In genomic region chr18:54850598-54850997, GRCh38 we compare ENCODE assay signal across 38 cellular contexts. TPM values are rescaled to one million over a fixed set of nuclear protein-coding genes. Genes with fewer than 3 reads are reported as not detected.
"Had no signal": no experiment of that assay in that cellular context is flagged by ENCODE, and none has a peak within 500 bp of the region (broad histone marks: within the 10 kb centered on the region; RNA-seq: fewer than 3 reads in every experiment).

No MANE protein-coding gene starts in this region.

- H3K9me3 Mint-ChIP-seq: activated naive CD4-positive, alpha-beta T cell treated with anti-CD3 and anti-CD28 coated beads for 36 hours; activated naive CD4-positive, alpha-beta T cell treated with anti-CD3 and anti-CD28 coated beads, Interleukin-2, amount 10 ng/mL, durations not matched to agents 7 days and 5 days; activated naive CD4-positive, alpha-beta T cell treated with anti-CD3 and anti-CD28 coated beads, Interleukin-2, amount 50 U/mL, for 24 hours; activated naive CD4-positive, alpha-beta T cell treated with anti-CD3 and anti-CD28 coated beads, Interleukin-2, amount 50 U/mL, for 72 hours; activated naive CD8-positive, alpha-beta T cell treated with anti-CD3 and anti-CD28 coated beads for 36 hours; activated naive CD8-positive, alpha-beta T cell treated with anti-CD3 and anti-CD28 coated beads, Interleukin-2, amount 10 ng/mL, durations not matched to agents 7 days and 5 days; activated naive CD8-positive, alpha-beta T cell treated with anti-CD3 and anti-CD28 coated beads, Interleukin-2, amount 50 U/mL, for 24 hours; activated T-cell treated with anti-CD3 and anti-CD28 coated beads, Interleukin-2, amount 50 U/mL, for 24 hours; activated T-cell treated with anti-CD3 and anti-CD28 coated beads, Interleukin-2, amount 50 U/mL, for 4 hours; activated T-cell treated with anti-CD3 and anti-CD28 coated beads, Interleukin-2, amount 50 U/mL, for 72 hours; activated T-helper 1 cell treated with anti-CD3 and anti-CD28 coated beads, Interleukin-12 subunit alpha, Interleukin-12 subunit beta, Interleukin-2, Interleukin-4 antibody, amounts not matched to agents 30 ng/mL and 10 ng/mL and 1 ng/mL, durations not matched to agents 14 hours and 24 hours and 36 hours; activated T-helper 17 cell treated with anti-CD3 and anti-CD28 coated beads, Interleukin-2, amount 50 U/mL, for 72 hours; activated T-helper 2 cell treated with anti-CD3 and anti-CD28 coated beads, Interferon-gamma antibody, Interleukin-2, Interleukin-4, amounts not matched to agents 10 μg/mL and 5 μg/mL and 100 μg/mL, durations not matched to agents 14 hours and 24 hours and 36 hours; central memory CD8-positive, alpha-beta T cell had no signal

- H3K4me3 Mint-ChIP-seq: activated naive CD4-positive, alpha-beta T cell treated with anti-CD3 and anti-CD28 coated beads for 36 hours; activated naive CD4-positive, alpha-beta T cell treated with anti-CD3 and anti-CD28 coated beads, Interleukin-2, amount 10 ng/mL, durations not matched to agents 7 days and 5 days; activated naive CD4-positive, alpha-beta T cell treated with anti-CD3 and anti-CD28 coated beads, Interleukin-2, amount 50 U/mL, for 24 hours; activated naive CD8-positive, alpha-beta T cell; activated naive CD8-positive, alpha-beta T cell treated with anti-CD3 and anti-CD28 coated beads for 36 hours; activated naive CD8-positive, alpha-beta T cell treated with anti-CD3 and anti-CD28 coated beads, Interleukin-2, amount 10 ng/mL, durations not matched to agents 7 days and 5 days; activated naive CD8-positive, alpha-beta T cell treated with anti-CD3 and anti-CD28 coated beads, Interleukin-2, amount 50 U/mL, for 24 hours; activated T-cell treated with anti-CD3 and anti-CD28 coated beads, Interleukin-2, amount 50 U/mL, for 24 hours; activated T-cell treated with anti-CD3 and anti-CD28 coated beads, Interleukin-2, amount 50 U/mL, for 4 hours; activated T-cell treated with anti-CD3 and anti-CD28 coated beads, Interleukin-2, amount 50 U/mL, for 72 hours; activated T-helper 1 cell treated with anti-CD3 and anti-CD28 coated beads, Interleukin-12 subunit alpha, Interleukin-12 subunit beta, Interleukin-2, Interleukin-4 antibody, amounts not matched to agents 30 ng/mL and 10 ng/mL and 1 ng/mL, durations not matched to agents 14 hours and 24 hours and 36 hours; activated T-helper 17 cell treated with anti-CD3 and anti-CD28 coated beads, Interleukin-2, amount 50 U/mL, for 72 hours; brain; central memory CD8-positive, alpha-beta T cell had no signal

- H3K27ac ChIP-seq: adrenal gland, ascending aorta, body of pancreas, brain microvascular endothelial cell, breast epithelium, cardiac muscle cell had no signal

- H3K27me3 Mint-ChIP-seq: activated naive CD4-positive, alpha-beta T cell treated with anti-CD3 and anti-CD28 coated beads, Interleukin-2, amount 10 ng/mL, durations not matched to agents 7 days and 5 days; activated naive CD4-positive, alpha-beta T cell treated with anti-CD3 and anti-CD28 coated beads, Interleukin-2, amount 50 U/mL, for 24 hours; activated naive CD8-positive, alpha-beta T cell; activated naive CD8-positive, alpha-beta T cell treated with anti-CD3 and anti-CD28 coated beads for 36 hours; activated naive CD8-positive, alpha-beta T cell treated with anti-CD3 and anti-CD28 coated beads, Interleukin-2, amount 50 U/mL, for 24 hours; activated T-cell treated with anti-CD3 and anti-CD28 coated beads, Interleukin-2, amount 50 U/mL, for 24 hours; activated T-helper 17 cell treated with anti-CD3 and anti-CD28 coated beads, Interleukin-2, amount 50 U/mL, for 72 hours; brain; central memory CD8-positive, alpha-beta T cell had no signal

- H3K4me3 ChIP-seq: adrenal gland, ascending aorta, body of pancreas, breast epithelium, cardiac muscle cell had no signal

- H3K36me3 ChIP-seq: adrenal gland, ascending aorta, brain microvascular endothelial cell, breast epithelium, cardiac muscle cell had no signal

- H3K36me3 Mint-ChIP-seq: activated naive CD4-positive, alpha-beta T cell treated with anti-CD3 and anti-CD28 coated beads, Interleukin-2, amount 10 ng/mL, durations not matched to agents 7 days and 5 days; activated naive CD4-positive, alpha-beta T cell treated with anti-CD3 and anti-CD28 coated beads, Interleukin-2, amount 50 U/mL, for 24 hours; activated naive CD4-positive, alpha-beta T cell treated with anti-CD3 and anti-CD28 coated beads, Interleukin-2, amount 50 U/mL, for 72 hours; activated naive CD8-positive, alpha-beta T cell; activated naive CD8-positive, alpha-beta T cell treated with anti-CD3 and anti-CD28 coated beads for 36 hours; activated naive CD8-positive, alpha-beta T cell treated with anti-CD3 and anti-CD28 coated beads, Interleukin-2, amount 10 ng/mL, durations not matched to agents 7 days and 5 days; brain had no signal

- H3K4me1 ChIP-seq: adrenal gland, ascending aorta, body of pancreas, breast epithelium had no signal

- H3K4me1 Mint-ChIP-seq: brain had no signal

- DNase-seq: activated effector memory CD4-positive, alpha-beta T cell treated with anti-CD3 and anti-CD28 coated beads, Interleukin-2, amount 50 U/mL, for 16 hours; activated effector memory CD4-positive, alpha-beta T cell treated with Interleukin-2 at 50 U/mL for 16 hours; activated gamma-delta T cell; activated gamma-delta T cell treated with Interleukin-2 at 50 U/mL for 16 hours; activated naive CD4-positive, alpha-beta T cell; activated naive CD4-positive, alpha-beta T cell treated with anti-CD3 and anti-CD28 coated beads for 36 hours; activated naive CD4-positive, alpha-beta T cell treated with anti-CD3 and anti-CD28 coated beads, Interleukin-2, amount 10 ng/mL, durations not matched to agents 7 days and 5 days; activated naive CD4-positive, alpha-beta T cell treated with anti-CD3 and anti-CD28 coated beads, Interleukin-2, amount 50 U/mL, for 16 hours; activated naive CD4-positive, alpha-beta T cell treated with Interleukin-2 at 50 U/mL for 16 hours; activated naive CD8-positive, alpha-beta T cell treated with anti-CD3 and anti-CD28 coated beads for 36 hours; activated naive CD8-positive, alpha-beta T cell treated with anti-CD3 and anti-CD28 coated beads, Interleukin-2, amount 10 ng/mL, durations not matched to agents 7 days and 5 days; activated naive CD8-positive, alpha-beta T cell treated with anti-CD3 and anti-CD28 coated beads, Interleukin-2, amount 50 U/mL, for 24 hours; activated T-cell treated with anti-CD3 and anti-CD28 coated beads, Interleukin-2, amount 50 U/mL, for 1 hour; activated T-cell treated with anti-CD3 and anti-CD28 coated beads, Interleukin-2, amount 50 U/mL, for 24 hours; activated T-cell treated with anti-CD3 and anti-CD28 coated beads, Interleukin-2, amount 50 U/mL, for 4 hours; activated T-cell treated with anti-CD3 and anti-CD28 coated beads, Interleukin-2, amount 50 U/mL, for 48 hours; activated T-cell treated with anti-CD3 and anti-CD28 coated beads, Interleukin-2, amount 50 U/mL, for 72 hours; adrenal gland; amniotic stem cell; amygdala; anterior cingulate cortex; aorta; body of pancreas; brain microvascular endothelial cell; caudate nucleus; central memory CD4-positive, alpha-beta T cell; cerebellar nuclear complex had no signal

- H3K27me3 ChIP-seq: adrenal gland, ascending aorta, body of pancreas, brain microvascular endothelial cell, breast epithelium, cardiac muscle cell had no signal

- ATAC-seq: activated naive CD4-positive, alpha-beta T cell treated with anti-CD3 and anti-CD28 coated beads, Interleukin-2, amount 50 U/mL, for 72 hours; activated naive CD8-positive, alpha-beta T cell treated with anti-CD3 and anti-CD28 coated beads, Interleukin-2, amount 50 U/mL, for 24 hours; activated T-cell treated with anti-CD3 and anti-CD28 coated beads, Interleukin-2, amount 50 U/mL, for 4 hours; activated T-cell treated with anti-CD3 and anti-CD28 coated beads, Interleukin-2, amount 50 U/mL, for 72 hours; activated T-helper 17 cell treated with anti-CD3 and anti-CD28 coated beads, Interleukin-2, amount 50 U/mL, for 72 hours; body of pancreas had no signal

- H3K27ac Mint-ChIP-seq: activated naive CD4-positive, alpha-beta T cell treated with anti-CD3 and anti-CD28 coated beads for 36 hours; activated naive CD4-positive, alpha-beta T cell treated with anti-CD3 and anti-CD28 coated beads, Interleukin-2, amount 10 ng/mL, durations not matched to agents 7 days and 5 days; activated naive CD4-positive, alpha-beta T cell treated with anti-CD3 and anti-CD28 coated beads, Interleukin-2, amount 50 U/mL, for 24 hours; activated naive CD4-positive, alpha-beta T cell treated with anti-CD3 and anti-CD28 coated beads, Interleukin-2, amount 50 U/mL, for 72 hours; activated naive CD8-positive, alpha-beta T cell; activated naive CD8-positive, alpha-beta T cell treated with anti-CD3 and anti-CD28 coated beads for 36 hours; activated naive CD8-positive, alpha-beta T cell treated with anti-CD3 and anti-CD28 coated beads, Interleukin-2, amount 10 ng/mL, durations not matched to agents 7 days and 5 days; activated naive CD8-positive, alpha-beta T cell treated with anti-CD3 and anti-CD28 coated beads, Interleukin-2, amount 50 U/mL, for 24 hours; activated T-cell treated with anti-CD3 and anti-CD28 coated beads, Interleukin-2, amount 50 U/mL, for 24 hours; activated T-cell treated with anti-CD3 and anti-CD28 coated beads, Interleukin-2, amount 50 U/mL, for 72 hours; activated T-helper 1 cell treated with anti-CD3 and anti-CD28 coated beads, Interleukin-12 subunit alpha, Interleukin-12 subunit beta, Interleukin-2, Interleukin-4 antibody, amounts not matched to agents 30 ng/mL and 10 ng/mL and 1 ng/mL, durations not matched to agents 14 hours and 24 hours and 36 hours; activated T-helper 17 cell treated with anti-CD3 and anti-CD28 coated beads, Interleukin-2, amount 50 U/mL, for 72 hours; activated T-helper 2 cell treated with anti-CD3 and anti-CD28 coated beads, Interferon-gamma antibody, Interleukin-2, Interleukin-4, amounts not matched to agents 10 μg/mL and 5 μg/mL and 100 μg/mL, durations not matched to agents 14 hours and 24 hours and 36 hours; brain had no signal

- H3K9me3 ChIP-seq: adrenal gland, ascending aorta, body of pancreas, breast epithelium had no signal

RNA-seq across cellular contexts. Expression of gene RAB27B, which starts 22.3 kb away (rescaled TPM):
- total RNA-seq: activated naive CD8-positive, alpha-beta T cell treated with anti-CD3 and anti-CD28 coated beads for 36 hours had no signal
